In the genomic region with DNA sequence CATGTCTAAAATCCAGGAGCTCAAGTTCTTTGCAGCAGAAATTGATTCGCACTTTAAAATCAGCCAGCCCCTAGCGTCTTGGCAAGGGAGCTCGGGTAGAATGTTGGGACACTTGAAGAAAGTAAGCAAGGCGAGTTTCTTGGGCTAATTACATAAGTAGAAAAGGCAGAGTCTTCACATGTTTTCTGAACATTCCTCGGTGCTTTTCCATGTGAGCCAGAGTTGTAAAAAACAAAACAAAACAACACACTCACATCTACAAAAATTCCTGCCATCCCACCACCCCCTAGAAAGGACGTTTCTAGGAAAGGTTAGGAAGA, we compare ENCODE assay signal across 13 cellular contexts. TPM values are rescaled to one million over a fixed set of nuclear protein-coding genes. Genes with fewer than 3 reads are reported as not detected.
DNase-seq lines count a peak whose midpoint lies in the region; ATAC-seq and TF ChIP-seq lines count a peak whose summit lies in the region.
"Had no signal": no experiment of that assay in that cellular context is flagged by ENCODE, and none has a peak within 500 bp of the region (broad histone marks: within the 10 kb centered on the region; RNA-seq: fewer than 3 reads in every experiment).

No MANE protein-coding gene starts in this region.

- H3K9me3 Mint-ChIP-seq in brain: peaks cover 0 to 3% (median 0%) of the 10 kb centered on the region in 5 experiments
- no peaks in the 10 kb centered on the region for H3K9me3 Mint-ChIP-seq in nephron progenitor cell
- H3K9me3 Mint-ChIP-seq: CD4-positive, CD25-positive, alpha-beta regulatory T cell had no signal

- H3K27ac Mint-ChIP-seq in brain (peak overlapping the region in 3 of 5 experiments; percentile 39 to 75 (median 73)), nephron progenitor cell (no peak overlapping the region)
- H3K27ac Mint-ChIP-seq: CD4-positive, CD25-positive, alpha-beta regulatory T cell had no signal

- no peaks in the 10 kb centered on the region for H3K36me3 Mint-ChIP-seq in brain
- no peaks in the 10 kb centered on the region for H3K36me3 Mint-ChIP-seq in nephron progenitor cell (ENCODE audit: low read depth)
- H3K36me3 Mint-ChIP-seq: CD4-positive, CD25-positive, alpha-beta regulatory T cell had no signal

- H3K27me3 Mint-ChIP-seq in brain (peaks cover 27% of the 10 kb centered on the region), nephron progenitor cell (ENCODE audit: low read depth, poor library complexity) (peaks cover 13% of the 10 kb centered on the region)

- H3K4me1 Mint-ChIP-seq in brain (peaks cover 21% of the 10 kb centered on the region), nephron progenitor cell (peaks cover 25% of the 10 kb centered on the region)
- H3K4me1 Mint-ChIP-seq: CD4-positive, CD25-positive, alpha-beta regulatory T cell had no signal

- TF ChIP-seq CTCF in brain (conservative IDR thresholded peaks at IDR 0.05): no peak
- TF ChIP-seq CTCF in nephron progenitor cell (IDR thresholded peaks at IDR 0.05): no peak

- H3K4me3 Mint-ChIP-seq in brain: peak overlapping the region in 2 of 5 experiments; percentile 29 to 32
- H3K4me3 Mint-ChIP-seq in nephron progenitor cell: no peak overlapping the region
- H3K4me3 Mint-ChIP-seq: CD4-positive, CD25-positive, alpha-beta regulatory T cell had no signal

- ATAC-seq in GM21360 (IDR thresholded peaks at IDR 0.05; ENCODE audit: unreplicated experiment): no peak

- DNase-seq in GM03348 (ENCODE audit: low spot score) (peak; percentile 34), islet precursor cell (peak; percentile 19), renal cortical epithelial cell (ENCODE audit: low read depth) (peak; percentile 31), mucosa of gallbladder (ENCODE audit: low spot score) (no peak), MV-4-11 (lab: John Stamatoyannopoulos, UW) (no peak), nephron progenitor cell (no peak)
- DNase-seq: CD4-positive, CD25-positive, alpha-beta regulatory T cell; KBM-7; NCI-H2029 treated with DMSO at 0.1 percent for 48 hours; OCI-M1 had no signal

RNA-seq across cellular contexts. Expression of a gene that starts 38.7 kb away (rescaled TPM):
- 11.4 TPM for polyA plus RNA-seq in brain (ENCODE audit: insufficient read depth, low read depth, low replicate concordance)
- total RNA-seq in renal cortical epithelial cell (2.8 and 15.9 TPM in 2 replicates), mucosa of gallbladder (2.9 TPM)
- total RNA-seq: CD4-positive, CD25-positive, alpha-beta regulatory T cell; GM12878 had no signal
- polyA plus RNA-seq: CD4-positive, CD25-positive, alpha-beta regulatory T cell had no signal

Comparison
In these comparisons a context has a peak if more than half of its experiments do, and no peak if none do; other contexts are left out.
1. DNase-seq: peak in GM03348 (single experiment), islet precursor cell (single experiment) and renal cortical epithelial cell (single experiment); none in mucosa of gallbladder (single experiment), MV-4-11 (single experiment) and nephron progenitor cell (single experiment).